In genomic region chr7:155594961-155595366, GRCh38 we compare ENCODE assay signal across 16 cellular contexts. TPM values are rescaled to one million over a fixed set of nuclear protein-coding genes. Genes with fewer than 3 reads are reported as not detected.
DNase-seq lines count a peak whose midpoint lies in the region; ATAC-seq and TF ChIP-seq lines count a peak whose summit lies in the region.
"Had no signal": no experiment of that assay in that cellular context is flagged by ENCODE, and none has a peak within 500 bp of the region (broad histone marks: within the 10 kb centered on the region; RNA-seq: fewer than 3 reads in every experiment).

No MANE protein-coding gene starts in this region.

- H3K36me3 Mint-ChIP-seq in T-helper 17 cell (ENCODE audit: low read depth): no peaks in the 10 kb centered on the region
- H3K36me3 Mint-ChIP-seq: activated CD8-positive, alpha-beta memory T cell treated with anti-CD3 and anti-CD28 coated beads, Interleukin-2, amount 10 ng/mL, durations not matched to agents 7 days and 5 days had no signal

- H3K36me3 ChIP-seq in body of pancreas (replicated peaks in 1 of 2; ENCODE audit: insufficient read depth in 1 of 2, low read depth in 2 of 2): no peaks in the 10 kb centered on the region
- H3K36me3 ChIP-seq: brain microvascular endothelial cell had no signal

- H3K27ac Mint-ChIP-seq in T-helper 17 cell: no peak overlapping the region
- H3K27ac Mint-ChIP-seq: activated CD8-positive, alpha-beta memory T cell treated with anti-CD3 and anti-CD28 coated beads, Interleukin-2, amount 10 ng/mL, durations not matched to agents 7 days and 5 days; stimulated activated naive CD8-positive, alpha-beta T cell treated with anti-CD3 and anti-CD28 coated beads, Interleukin-15, Interleukin-2, amounts not matched to agents 100 ng/mL and 50 ng/mL, for 24 hours had no signal

- no peak overlapping the region for H3K4me3 ChIP-seq in body of pancreas

- intact Hi-C loops in body of pancreas (cut with DNase I): no loop called here

- H3K27me3 ChIP-seq in body of pancreas: no peaks in the 10 kb centered on the region
- H3K27me3 ChIP-seq: brain microvascular endothelial cell had no signal

- TF ChIP-seq CTCF in body of pancreas (IDR thresholded peaks at IDR 0.05): no peak

- DNase-seq in SKM-1 treated with dmso at 0.1 percent for 144 hours (lab: John Stamatoyannopoulos, UW; ENCODE audit: unreplicated experiment) (peak; percentile 48), SKM-1 (lab: John Stamatoyannopoulos, UW; ENCODE audit: unreplicated experiment) (no peak), body of pancreas (peak in 1 of 4 donors; percentile 36), left lobe of liver (ENCODE audit: low spot score) (peak; percentile 83), ureter (ENCODE audit: low spot score) (peak; percentile 38), T-helper 17 cell (no peak)
- DNase-seq: activated CD8-positive, alpha-beta memory T cell treated with anti-CD3 and anti-CD28 coated beads, Interleukin-2, amount 10 ng/mL, durations not matched to agents 7 days and 5 days; brain microvascular endothelial cell; NCI-H2081 treated with DMSO at 0.1 percent for 48 hours; SK-N-SH had no signal

- H3K9me3 ChIP-seq in body of pancreas: no peaks in the 10 kb centered on the region
- no peaks in the 10 kb centered on the region for H3K9me3 ChIP-seq in T-helper 17 cell (ENCODE audit: control insufficient read depth, low read length, poor library complexity, severe bottlenecking)
- H3K9me3 ChIP-seq: Caco-2, SK-N-SH had no signal

- peak; percentile 45 for ATAC-seq in body of pancreas
- peak; percentile 73 for ATAC-seq in left lobe of liver
- no peak for ATAC-seq in T-helper 17 cell
- no peak for ATAC-seq in GM21723 (IDR thresholded peaks at IDR 0.05; ENCODE audit: unreplicated experiment)
- no peak for ATAC-seq in HG02973 (IDR thresholded peaks at IDR 0.05; ENCODE audit: unreplicated experiment)
- ATAC-seq: activated CD8-positive, alpha-beta memory T cell treated with anti-CD3 and anti-CD28 coated beads, Interleukin-2, amount 10 ng/mL, durations not matched to agents 7 days and 5 days had no signal

- peaks cover 31% of the 10 kb centered on the region for H3K4me1 ChIP-seq in body of pancreas

- H3K27me3 Mint-ChIP-seq in T-helper 17 cell: peaks cover 60% of the 10 kb centered on the region

- 64 to 65% methylated on average over 2 to 3 of the region's 3 CpGs for WGBS in body of pancreas, 2 donors

- H3K4me1 Mint-ChIP-seq in T-helper 17 cell: peaks cover 6% of the 10 kb centered on the region

- H3K4me3 Mint-ChIP-seq in T-helper 17 cell: no peak overlapping the region
- H3K4me3 Mint-ChIP-seq: activated CD8-positive, alpha-beta memory T cell treated with anti-CD3 and anti-CD28 coated beads, Interleukin-2, amount 10 ng/mL, durations not matched to agents 7 days and 5 days; neural crest cell; stimulated activated naive CD8-positive, alpha-beta T cell treated with anti-CD3 and anti-CD28 coated beads, Interleukin-15, Interleukin-2, amounts not matched to agents 100 ng/mL and 50 ng/mL, for 24 hours had no signal

- H3K27ac ChIP-seq in body of pancreas: no peak overlapping the region
- H3K27ac ChIP-seq: brain microvascular endothelial cell had no signal

- TF ChIP-seq POLR2A in body of pancreas (IDR thresholded peaks at IDR 0.05): no peak

RNA-seq across cellular contexts. Expression of gene CNPY1, which starts 48.6 kb away (rescaled TPM):
- total RNA-seq in body of pancreas (not detected), left lobe of liver (not detected), ureter (not detected), T-helper 17 cell (not detected)
- total RNA-seq: activated CD8-positive, alpha-beta memory T cell treated with anti-CD3 and anti-CD28 coated beads, Interleukin-2, amount 10 ng/mL, durations not matched to agents 7 days and 5 days; Caco-2; lower leg skin had no signal

RNA-seq across cellular contexts. Expression of gene RBM33, which starts 49.5 kb away (rescaled TPM):
- total RNA-seq in body of pancreas: 10 to 100 TPM; 30.6 to 78.4 TPM
- 40.6 TPM for total RNA-seq in left lobe of liver
- 70.8 TPM for total RNA-seq in ureter
- 100 to 1,000 TPM; 135 to 178 TPM for total RNA-seq in T-helper 17 cell

Comparison
In these comparisons a context has a peak if more than half of its experiments do, and no peak if none do; other contexts are left out.
1. DNase-seq: peak in SKM-1 treated with dmso at 0.1 percent for 144 hours (single experiment), left lobe of liver (single experiment) and ureter (single experiment); none in SKM-1 (single experiment) and T-helper 17 cell (0 of 3).
2. ATAC-seq: peak in body of pancreas (single experiment) and left lobe of liver (single experiment); none in T-helper 17 cell (single experiment), GM21723 (single experiment) and HG02973 (single experiment).